Comparison of ENCODE assay signal across 8 cellular contexts in the genomic region with DNA sequence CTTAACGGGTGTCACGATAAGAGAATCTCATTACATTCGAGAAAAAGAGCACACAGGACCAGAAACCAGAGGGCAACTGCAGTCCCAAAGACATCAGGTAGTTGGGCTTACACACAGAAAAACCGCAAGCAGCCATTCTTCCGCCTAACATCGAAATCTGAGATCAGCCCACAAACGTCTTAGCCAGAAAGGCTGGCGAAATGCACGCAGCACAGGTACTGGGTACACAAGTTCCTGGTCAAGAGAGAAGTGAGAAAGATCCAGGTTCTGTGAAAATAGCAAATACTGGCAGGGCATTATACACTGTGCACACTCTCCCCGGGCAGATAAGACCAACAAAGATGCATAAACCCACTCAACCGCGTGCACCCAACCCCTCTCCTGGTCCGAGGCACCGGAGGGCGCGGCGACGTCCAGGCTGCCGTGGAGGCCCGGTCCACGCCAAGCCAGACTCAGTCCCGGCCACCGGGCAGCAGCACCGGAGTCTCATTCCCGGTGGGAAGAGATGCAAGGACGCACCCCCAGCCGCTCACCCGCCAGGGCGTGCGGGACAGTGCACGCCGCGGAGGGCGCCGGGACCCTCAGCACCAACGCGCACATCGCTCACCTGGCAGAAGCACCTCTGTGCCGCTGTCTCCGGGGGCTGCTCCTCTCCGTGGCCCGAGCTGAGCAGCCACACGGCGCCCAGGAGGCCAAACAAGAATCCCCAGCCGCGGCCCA. TPM values are rescaled to one million over a fixed set of nuclear protein-coding genes. Genes with fewer than 3 reads are reported as not detected.
DNase-seq lines count a peak whose midpoint lies in the region; ATAC-seq and TF ChIP-seq lines count a peak whose summit lies in the region.

No MANE protein-coding gene starts in this region.

- H3K4me1 Mint-ChIP-seq in GM23338 (peaks cover 22% of the 10 kb centered on the region), T-cell (peaks cover 42 to 50% (median 43%) of the 10 kb centered on the region in 3 donors)

- TF ChIP-seq CTCF in GM06990 (IDR thresholded peaks at IDR 0.05; ENCODE audit: insufficient read depth, low read length, poor library complexity, severe bottlenecking) (no peak), GM23338 (conservative IDR thresholded peaks at IDR 0.05; ENCODE audit: low read depth in 2 of 2) (no peak), ascending aorta (IDR thresholded peaks at IDR 0.05) (no peak)

- H3K9me2 ChIP-seq in GM23338 (ENCODE audit: insufficient read depth) = 0 out of 2 replicates have a peak, but pooled peaks cover 2% of the 10 kb centered on the region

- H2AFZ ChIP-seq in GM23338 = peak overlapping the region; percentile 98

- no peaks in the 10 kb centered on the region for H3K27me3 ChIP-seq in GM06990 (replicated peaks; ENCODE audit: control insufficient read depth, insufficient read depth, low read length)
- H3K27me3 ChIP-seq in GM23338 (ENCODE audit: insufficient read depth) = peaks cover 12% of the 10 kb centered on the region; the same call in 1 of the 2 replicates
- H3K27me3 ChIP-seq in ascending aorta = no peaks in the 10 kb centered on the region
- peaks cover 4% of the 10 kb centered on the region for H3K27me3 ChIP-seq in iPS-15b (ENCODE audit: control insufficient read depth, insufficient read depth, low read length)
- H3K27me3 ChIP-seq in skeletal muscle tissue (ENCODE audit: control insufficient read depth in 3 of 3, insufficient read depth in 3 of 3, low read length in 3 of 3) = no peaks in the 10 kb centered on the region

- H3K27ac ChIP-seq in GM23338 (ENCODE audit: low read depth) (no peak overlapping the region), ascending aorta (peak overlapping the region; percentile 97 to 99), skeletal muscle tissue (ENCODE audit: low read depth, low read length) (peak overlapping the region; percentile 97)

- H3K9me3 ChIP-seq in ascending aorta (no peaks in the 10 kb centered on the region), iPS-15b (ENCODE audit: control insufficient read depth, insufficient read depth, low read length) (no peaks in the 10 kb centered on the region), skeletal muscle tissue (ENCODE audit: control insufficient read depth in 3 of 3, low read length in 3 of 3) (no peaks in the 10 kb centered on the region)

- H3K27ac Mint-ChIP-seq in GM23338 (peak overlapping the region; percentile 25; the same call in 1 of the 2 replicates), T-cell (peak overlapping the region; percentile 97 to 99)

- peaks cover 46% of the 10 kb centered on the region for H3K79me2 ChIP-seq in GM23338 (replicated peaks; ENCODE audit: insufficient read depth)

- H3K4me3 Mint-ChIP-seq in GM23338 = peak overlapping the region; percentile 94
- H3K4me3 Mint-ChIP-seq in T-cell = peak overlapping the region; percentile 98 to 100 (median 99)

- H3K9me3 Mint-ChIP-seq in GM23338 = no peaks in the 10 kb centered on the region
- no peaks in the 10 kb centered on the region for H3K9me3 Mint-ChIP-seq in T-cell

- CTCF ChIA-PET in T-cell (lab: Charles Lee) = no interaction called here

- H3K4me2 ChIP-seq in GM23338 = peak overlapping the region; percentile 85

- H3K27me3 Mint-ChIP-seq in GM23338 (ENCODE audit: insufficient read depth, low read depth, poor library complexity) (peaks cover 7% of the 10 kb centered on the region), T-cell (no peaks in the 10 kb centered on the region)

- H3K4me3 ChIP-seq in GM06990 (replicated peaks; ENCODE audit: low read depth, low read length) (peak overlapping the region; percentile 91), GM23338 (peak overlapping the region; percentile 93), ascending aorta (peak overlapping the region; percentile 96 to 98), iPS-15b (ENCODE audit: low read depth, low read length) (peak overlapping the region; percentile 89), skeletal muscle tissue (ENCODE audit: low read length in 3 of 3) (peak overlapping the region; percentile 90 to 96 (median 94))

- POLR2A ChIA-PET in T-cell (lab: Charles Lee) = no interaction called here

- ATAC-seq in GM23338 = peak; percentile 74
- ATAC-seq in T-cell (replicated peaks in 1 of 4) = peak; percentile 67 to 73 (median 70)

- peaks cover 3% of the 10 kb centered on the region; the same call in 1 of the 2 replicates for H3F3A ChIP-seq in GM23338 (replicated peaks; ENCODE audit: low read depth)

- H3K4me1 ChIP-seq in GM23338 (ENCODE audit: insufficient read depth) = peaks cover 20% of the 10 kb centered on the region
- H3K4me1 ChIP-seq in ascending aorta = peaks cover 3 to 4% of the 10 kb centered on the region in 2 donors
- H3K4me1 ChIP-seq in iPS-15b (ENCODE audit: control insufficient read depth, insufficient read depth, low read length) = no peaks in the 10 kb centered on the region
- peaks cover 9 to 12% (median 10%) of the 10 kb centered on the region in 3 donors for H3K4me1 ChIP-seq in skeletal muscle tissue (ENCODE audit: control insufficient read depth in 3 of 3, insufficient read depth in 3 of 3, low read length in 3 of 3)

- H3K9ac ChIP-seq in iPS-15b (ENCODE audit: low read depth, low read length) (peak overlapping the region; percentile 67), skeletal muscle tissue (ENCODE audit: low read depth in 1 of 3, low read length in 3 of 3) (peak overlapping the region; percentile 92 to 98 (median 97))

- H4K20me1 ChIP-seq in GM23338 (replicated peaks; ENCODE audit: insufficient read depth) = peaks cover 7% of the 10 kb centered on the region; the same call in 1 of the 2 replicates

- H3K36me3 ChIP-seq in GM06990 (ENCODE audit: control insufficient read depth, insufficient read depth, low read length) (no peaks in the 10 kb centered on the region), GM23338 (ENCODE audit: insufficient read depth) (no peaks in the 10 kb centered on the region), ascending aorta (no peaks in the 10 kb centered on the region), iPS-15b (ENCODE audit: control insufficient read depth, insufficient read depth, low read length) (no peaks in the 10 kb centered on the region), skeletal muscle tissue (ENCODE audit: control insufficient read depth in 3 of 3, insufficient read depth in 3 of 3, low read length in 3 of 3) (no peaks in the 10 kb centered on the region)

- intact Hi-C loops in ascending aorta (cut with DNase I) = loop anchor here (1.0 to 10.0 kb wide), 5 partner anchors 12 to 1260 kb away; a partner anchor contains a TSS

- H3K36me3 Mint-ChIP-seq in GM23338 (ENCODE audit: low read depth) (no peaks in the 10 kb centered on the region; the same call in 2 of the 3 replicates), T-cell (peaks cover 7% of the 10 kb centered on the region)

- no peak for DNase-seq in GM06990 (ENCODE audit: extremely low read depth, insufficient read length)
- DNase-seq in GM23338 (ENCODE audit: low spot score) = peak; percentile 56
- DNase-seq in Kasumi-1 (lab: John Stamatoyannopoulos, UW) = peak; percentile 41 to 58
- peak; percentile 26 to 69 (median 54) for DNase-seq in T-cell
- peak in 1 of 2 donors; percentile 69 for DNase-seq in ascending aorta (ENCODE audit: low spot score in 2 of 2)
- no peak for DNase-seq in NCI-H2196 treated with DMSO at 0.1 percent for 48 hours (lab: John Stamatoyannopoulos, UW; ENCODE audit: unreplicated experiment)

TF ChIP-seq in GM23338, 12 proteins besides CTCF, POLR2A, EP300 and RAD21 (continues in another document):
- TF ChIP-seq, protein P1, sequence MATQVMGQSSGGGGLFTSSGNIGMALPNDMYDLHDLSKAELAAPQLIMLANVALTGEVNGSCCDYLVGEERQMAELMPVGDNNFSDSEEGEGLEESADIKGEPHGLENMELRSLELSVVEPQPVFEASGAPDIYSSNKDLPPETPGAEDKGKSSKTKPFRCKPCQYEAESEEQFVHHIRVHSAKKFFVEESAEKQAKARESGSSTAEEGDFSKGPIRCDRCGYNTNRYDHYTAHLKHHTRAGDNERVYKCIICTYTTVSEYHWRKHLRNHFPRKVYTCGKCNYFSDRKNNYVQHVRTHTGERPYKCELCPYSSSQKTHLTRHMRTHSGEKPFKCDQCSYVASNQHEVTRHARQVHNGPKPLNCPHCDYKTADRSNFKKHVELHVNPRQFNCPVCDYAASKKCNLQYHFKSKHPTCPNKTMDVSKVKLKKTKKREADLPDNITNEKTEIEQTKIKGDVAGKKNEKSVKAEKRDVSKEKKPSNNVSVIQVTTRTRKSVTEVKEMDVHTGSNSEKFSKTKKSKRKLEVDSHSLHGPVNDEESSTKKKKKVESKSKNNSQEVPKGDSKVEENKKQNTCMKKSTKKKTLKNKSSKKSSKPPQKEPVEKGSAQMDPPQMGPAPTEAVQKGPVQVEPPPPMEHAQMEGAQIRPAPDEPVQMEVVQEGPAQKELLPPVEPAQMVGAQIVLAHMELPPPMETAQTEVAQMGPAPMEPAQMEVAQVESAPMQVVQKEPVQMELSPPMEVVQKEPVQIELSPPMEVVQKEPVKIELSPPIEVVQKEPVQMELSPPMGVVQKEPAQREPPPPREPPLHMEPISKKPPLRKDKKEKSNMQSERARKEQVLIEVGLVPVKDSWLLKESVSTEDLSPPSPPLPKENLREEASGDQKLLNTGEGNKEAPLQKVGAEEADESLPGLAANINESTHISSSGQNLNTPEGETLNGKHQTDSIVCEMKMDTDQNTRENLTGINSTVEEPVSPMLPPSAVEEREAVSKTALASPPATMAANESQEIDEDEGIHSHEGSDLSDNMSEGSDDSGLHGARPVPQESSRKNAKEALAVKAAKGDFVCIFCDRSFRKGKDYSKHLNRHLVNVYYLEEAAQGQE (IDR thresholded peaks at IDR 0.05; ENCODE audit: unreplicated experiment) = no peak

RNA-seq across cellular contexts. Expression of a gene that starts 0.4 kb away (rescaled TPM):
- 40.7 and 44.7 TPM in 2 replicates for total RNA-seq in GM23338 (2014; rRNA removed; shearing (Covaris generic))
- 21.2 and 25.2 TPM in 2 replicates for polyA plus RNA-seq in GM23338 (2016; fragmentation: Nextera tagmentation; extraction: Ambion mirVana)
- total RNA-seq in T-cell (10 to 100 TPM; 62.7 to 97.3 (median 91.3) TPM), ascending aorta (25.9 TPM), skeletal muscle tissue (10.4 TPM)

RNA-seq across cellular contexts. Expression of a gene that starts 12.1 kb away (rescaled TPM):
- 143 and 162 TPM in 2 replicates for total RNA-seq in GM23338 (2014; rRNA removed; shearing (Covaris generic))
- 176 and 177 TPM in 2 replicates for polyA plus RNA-seq in GM23338 (2016; fragmentation: Nextera tagmentation; extraction: Ambion mirVana)
- 100 to 1,000 TPM in 2 of 5 donors, 10 to 100 TPM in 3; 71.4 to 103 (median 74.9) TPM for total RNA-seq in T-cell
- total RNA-seq in ascending aorta = 19.3 TPM
- 70.5 TPM for total RNA-seq in skeletal muscle tissue

RNA-seq across cellular contexts. Expression of a gene that starts 35.0 kb away (rescaled TPM):
- 40.2 and 43.1 TPM in 2 replicates for total RNA-seq in GM23338 (2014; rRNA removed; shearing (Covaris generic))
- 21.8 and 23.3 TPM in 2 replicates for polyA plus RNA-seq in GM23338 (2016; fragmentation: Nextera tagmentation; extraction: Ambion mirVana)
- 10 to 100 TPM; 29.6 to 40.0 (median 36.9) TPM for total RNA-seq in T-cell
- total RNA-seq in ascending aorta = 5.2 TPM
- 12.0 TPM for total RNA-seq in skeletal muscle tissue

Comparison
In these comparisons a context has a peak if more than half of its experiments do, and no peak if none do; other contexts are left out.
1. DNase-seq: peak in GM23338 (single experiment), Kasumi-1 (2 of 2) and T-cell (34 of 34); none in GM06990 (single experiment) and NCI-H2196 treated with DMSO at 0.1 percent for 48 hours (single experiment).
2. Peak in every context shown above with its lines, with median percentiles within 50 percentile points of each other: H3K4me3 ChIP-seq.